Comparison of ENCODE assay signal across 1 cellular context in the genomic region with DNA sequence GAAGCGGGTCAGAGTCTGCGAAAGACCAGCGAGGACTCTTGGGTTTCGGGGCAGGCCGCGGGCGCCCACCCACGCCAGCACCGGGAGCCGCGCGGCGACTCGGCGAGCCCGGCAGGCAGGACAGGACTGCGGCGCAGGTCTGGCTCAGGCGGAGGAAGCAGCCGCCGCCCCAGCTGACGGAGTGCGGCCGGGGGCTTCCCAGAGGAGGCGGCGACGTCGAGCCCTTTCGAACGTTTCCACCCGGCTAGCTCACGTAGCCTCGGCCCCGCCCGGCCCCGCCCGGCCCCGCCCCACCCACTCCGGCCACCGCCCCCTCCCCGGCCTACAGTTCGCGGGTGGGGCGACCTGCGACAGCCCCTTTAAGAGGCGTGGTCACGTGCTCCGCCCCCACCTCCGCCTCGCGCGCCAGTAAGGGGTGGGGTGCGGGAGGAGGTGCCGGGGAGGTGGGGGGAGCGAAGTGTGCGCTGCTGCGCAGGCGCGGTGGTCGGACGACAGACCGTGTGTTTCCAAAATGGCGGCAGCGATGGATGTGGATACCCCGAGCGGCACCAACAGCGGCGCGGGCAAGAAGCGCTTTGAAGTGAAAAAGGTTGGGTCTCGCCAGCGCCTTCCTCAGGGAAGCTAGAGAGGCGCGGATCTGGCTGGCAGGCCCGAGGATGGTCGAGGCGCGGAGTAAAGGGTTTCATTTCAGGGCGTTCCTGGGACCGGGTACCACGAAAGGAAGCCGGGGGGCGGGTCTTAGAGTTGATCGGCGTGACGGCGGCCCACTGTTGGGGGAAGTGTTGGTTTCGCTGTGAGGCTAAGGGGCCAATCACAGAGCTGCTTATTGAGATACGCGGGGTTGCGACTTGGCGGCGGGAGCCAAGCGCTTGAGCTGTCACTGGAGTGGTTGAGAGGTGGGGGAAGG.
A peak's percentile ranks its signal among the peaks of the same experiment; 100 is the strongest.
TF ChIP-seq lines count a peak whose summit lies in the region.

A gene (plus strand): TSS at position 491 of the 907 bp plus-strand sequence. CDS start 21 bp downstream, at position 512.

TF ChIP-seq in K562, 482 proteins besides CTCF, POLR2A, EP300 and RAD21 (continued from another document and continues in another):
- TF ChIP-seq CBX1 (IDR thresholded peaks at IDR 0.05; ENCODE audit: low read depth) (peak; percentile 40; the same call in 1 of the 2 replicates), NR1H2 (CRISPR knock-in tag; IDR thresholded peaks at IDR 0.05) (no peak), NRF1 (conservative IDR thresholded peaks at IDR 0.05 in 1 of 2, IDR thresholded peaks at IDR 0.05 in 1 of 2) (peak; percentile 93 to 94), ILF3 (IDR thresholded peaks at IDR 0.05; ENCODE audit: borderline replicate concordance) (no peak), ZNF121 (CRISPR knock-in tag; conservative IDR thresholded peaks at IDR 0.05) (no peak), HMG20B (CRISPR knock-in tag; IDR thresholded peaks at IDR 0.05) (no peak), SP2 (IDR thresholded peaks at IDR 0.05; ENCODE audit: extremely low read depth, low read depth, low read length, poor library complexity, severe bottlenecking) (peak; percentile 74), MAFG (tag; conservative IDR thresholded peaks at IDR 0.05) (no peak), ZNF77 (CRISPR knock-in tag; IDR thresholded peaks at IDR 0.05) (no peak)
- TF ChIP-seq, protein P1, sequence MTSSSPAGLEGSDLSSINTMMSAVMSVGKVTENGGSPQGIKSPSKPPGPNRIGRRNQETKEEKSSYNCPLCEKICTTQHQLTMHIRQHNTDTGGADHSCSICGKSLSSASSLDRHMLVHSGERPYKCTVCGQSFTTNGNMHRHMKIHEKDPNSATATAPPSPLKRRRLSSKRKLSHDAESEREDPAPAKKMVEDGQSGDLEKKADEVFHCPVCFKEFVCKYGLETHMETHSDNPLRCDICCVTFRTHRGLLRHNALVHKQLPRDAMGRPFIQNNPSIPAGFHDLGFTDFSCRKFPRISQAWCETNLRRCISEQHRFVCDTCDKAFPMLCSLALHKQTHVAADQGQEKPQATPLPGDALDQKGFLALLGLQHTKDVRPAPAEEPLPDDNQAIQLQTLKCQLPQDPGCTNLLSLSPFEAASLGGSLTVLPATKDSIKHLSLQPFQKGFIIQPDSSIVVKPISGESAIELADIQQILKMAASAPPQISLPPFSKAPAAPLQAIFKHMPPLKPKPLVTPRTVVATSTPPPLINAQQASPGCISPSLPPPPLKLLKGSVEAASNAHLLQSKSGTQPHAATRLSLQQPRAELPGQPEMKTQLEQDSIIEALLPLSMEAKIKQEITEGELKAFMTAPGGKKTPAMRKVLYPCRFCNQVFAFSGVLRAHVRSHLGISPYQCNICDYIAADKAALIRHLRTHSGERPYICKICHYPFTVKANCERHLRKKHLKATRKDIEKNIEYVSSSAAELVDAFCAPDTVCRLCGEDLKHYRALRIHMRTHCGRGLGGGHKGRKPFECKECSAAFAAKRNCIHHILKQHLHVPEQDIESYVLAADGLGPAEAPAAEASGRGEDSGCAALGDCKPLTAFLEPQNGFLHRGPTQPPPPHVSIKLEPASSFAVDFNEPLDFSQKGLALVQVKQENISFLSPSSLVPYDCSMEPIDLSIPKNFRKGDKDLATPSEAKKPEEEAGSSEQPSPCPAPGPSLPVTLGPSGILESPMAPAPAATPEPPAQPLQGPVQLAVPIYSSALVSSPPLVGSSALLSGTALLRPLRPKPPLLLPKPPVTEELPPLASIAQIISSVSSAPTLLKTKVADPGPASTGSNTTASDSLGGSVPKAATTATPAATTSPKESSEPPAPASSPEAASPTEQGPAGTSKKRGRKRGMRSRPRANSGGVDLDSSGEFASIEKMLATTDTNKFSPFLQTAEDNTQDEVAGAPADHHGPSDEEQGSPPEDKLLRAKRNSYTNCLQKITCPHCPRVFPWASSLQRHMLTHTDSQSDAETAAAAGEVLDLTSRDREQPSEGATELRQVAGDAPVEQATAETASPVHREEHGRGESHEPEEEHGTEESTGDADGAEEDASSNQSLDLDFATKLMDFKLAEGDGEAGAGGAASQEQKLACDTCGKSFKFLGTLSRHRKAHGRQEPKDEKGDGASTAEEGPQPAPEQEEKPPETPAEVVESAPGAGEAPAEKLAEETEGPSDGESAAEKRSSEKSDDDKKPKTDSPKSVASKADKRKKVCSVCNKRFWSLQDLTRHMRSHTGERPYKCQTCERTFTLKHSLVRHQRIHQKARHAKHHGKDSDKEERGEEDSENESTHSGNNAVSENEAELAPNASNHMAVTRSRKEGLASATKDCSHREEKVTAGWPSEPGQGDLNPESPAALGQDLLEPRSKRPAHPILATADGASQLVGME (CRISPR knock-in tag; IDR thresholded peaks at IDR 0.05): 0 out of 2 replicates have a peak, but pooled peaks have one; percentile 28
- TF ChIP-seq, protein P2, sequence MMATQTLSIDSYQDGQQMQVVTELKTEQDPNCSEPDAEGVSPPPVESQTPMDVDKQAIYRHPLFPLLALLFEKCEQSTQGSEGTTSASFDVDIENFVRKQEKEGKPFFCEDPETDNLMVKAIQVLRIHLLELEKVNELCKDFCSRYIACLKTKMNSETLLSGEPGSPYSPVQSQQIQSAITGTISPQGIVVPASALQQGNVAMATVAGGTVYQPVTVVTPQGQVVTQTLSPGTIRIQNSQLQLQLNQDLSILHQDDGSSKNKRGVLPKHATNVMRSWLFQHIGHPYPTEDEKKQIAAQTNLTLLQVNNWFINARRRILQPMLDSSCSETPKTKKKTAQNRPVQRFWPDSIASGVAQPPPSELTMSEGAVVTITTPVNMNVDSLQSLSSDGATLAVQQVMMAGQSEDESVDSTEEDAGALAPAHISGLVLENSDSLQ (IDR thresholded peaks at IDR 0.05): peak; percentile 99
- TF ChIP-seq, protein P3, sequence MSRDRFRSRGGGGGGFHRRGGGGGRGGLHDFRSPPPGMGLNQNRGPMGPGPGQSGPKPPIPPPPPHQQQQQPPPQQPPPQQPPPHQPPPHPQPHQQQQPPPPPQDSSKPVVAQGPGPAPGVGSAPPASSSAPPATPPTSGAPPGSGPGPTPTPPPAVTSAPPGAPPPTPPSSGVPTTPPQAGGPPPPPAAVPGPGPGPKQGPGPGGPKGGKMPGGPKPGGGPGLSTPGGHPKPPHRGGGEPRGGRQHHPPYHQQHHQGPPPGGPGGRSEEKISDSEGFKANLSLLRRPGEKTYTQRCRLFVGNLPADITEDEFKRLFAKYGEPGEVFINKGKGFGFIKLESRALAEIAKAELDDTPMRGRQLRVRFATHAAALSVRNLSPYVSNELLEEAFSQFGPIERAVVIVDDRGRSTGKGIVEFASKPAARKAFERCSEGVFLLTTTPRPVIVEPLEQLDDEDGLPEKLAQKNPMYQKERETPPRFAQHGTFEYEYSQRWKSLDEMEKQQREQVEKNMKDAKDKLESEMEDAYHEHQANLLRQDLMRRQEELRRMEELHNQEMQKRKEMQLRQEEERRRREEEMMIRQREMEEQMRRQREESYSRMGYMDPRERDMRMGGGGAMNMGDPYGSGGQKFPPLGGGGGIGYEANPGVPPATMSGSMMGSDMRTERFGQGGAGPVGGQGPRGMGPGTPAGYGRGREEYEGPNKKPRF (IDR thresholded peaks at IDR 0.05; ENCODE audit: low read depth, low read length): no peak
- TF ChIP-seq, protein P4, sequence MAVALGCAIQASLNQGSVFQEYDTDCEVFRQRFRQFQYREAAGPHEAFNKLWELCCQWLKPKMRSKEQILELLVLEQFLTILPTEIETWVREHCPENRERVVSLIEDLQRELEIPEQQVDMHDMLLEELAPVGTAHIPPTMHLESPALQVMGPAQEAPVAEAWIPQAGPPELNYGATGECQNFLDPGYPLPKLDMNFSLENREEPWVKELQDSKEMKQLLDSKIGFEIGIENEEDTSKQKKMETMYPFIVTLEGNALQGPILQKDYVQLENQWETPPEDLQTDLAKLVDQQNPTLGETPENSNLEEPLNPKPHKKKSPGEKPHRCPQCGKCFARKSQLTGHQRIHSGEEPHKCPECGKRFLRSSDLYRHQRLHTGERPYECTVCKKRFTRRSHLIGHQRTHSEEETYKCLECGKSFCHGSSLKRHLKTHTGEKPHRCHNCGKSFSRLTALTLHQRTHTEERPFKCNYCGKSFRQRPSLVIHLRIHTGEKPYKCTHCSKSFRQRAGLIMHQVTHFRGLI (CRISPR knock-in tag; IDR thresholded peaks at IDR 0.05): no peak
- TF ChIP-seq, protein P5, sequence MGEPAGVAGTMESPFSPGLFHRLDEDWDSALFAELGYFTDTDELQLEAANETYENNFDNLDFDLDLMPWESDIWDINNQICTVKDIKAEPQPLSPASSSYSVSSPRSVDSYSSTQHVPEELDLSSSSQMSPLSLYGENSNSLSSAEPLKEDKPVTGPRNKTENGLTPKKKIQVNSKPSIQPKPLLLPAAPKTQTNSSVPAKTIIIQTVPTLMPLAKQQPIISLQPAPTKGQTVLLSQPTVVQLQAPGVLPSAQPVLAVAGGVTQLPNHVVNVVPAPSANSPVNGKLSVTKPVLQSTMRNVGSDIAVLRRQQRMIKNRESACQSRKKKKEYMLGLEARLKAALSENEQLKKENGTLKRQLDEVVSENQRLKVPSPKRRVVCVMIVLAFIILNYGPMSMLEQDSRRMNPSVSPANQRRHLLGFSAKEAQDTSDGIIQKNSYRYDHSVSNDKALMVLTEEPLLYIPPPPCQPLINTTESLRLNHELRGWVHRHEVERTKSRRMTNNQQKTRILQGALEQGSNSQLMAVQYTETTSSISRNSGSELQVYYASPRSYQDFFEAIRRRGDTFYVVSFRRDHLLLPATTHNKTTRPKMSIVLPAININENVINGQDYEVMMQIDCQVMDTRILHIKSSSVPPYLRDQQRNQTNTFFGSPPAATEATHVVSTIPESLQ (CRISPR knock-in tag; IDR thresholded peaks at IDR 0.05): no peak
- TF ChIP-seq, protein P6, sequence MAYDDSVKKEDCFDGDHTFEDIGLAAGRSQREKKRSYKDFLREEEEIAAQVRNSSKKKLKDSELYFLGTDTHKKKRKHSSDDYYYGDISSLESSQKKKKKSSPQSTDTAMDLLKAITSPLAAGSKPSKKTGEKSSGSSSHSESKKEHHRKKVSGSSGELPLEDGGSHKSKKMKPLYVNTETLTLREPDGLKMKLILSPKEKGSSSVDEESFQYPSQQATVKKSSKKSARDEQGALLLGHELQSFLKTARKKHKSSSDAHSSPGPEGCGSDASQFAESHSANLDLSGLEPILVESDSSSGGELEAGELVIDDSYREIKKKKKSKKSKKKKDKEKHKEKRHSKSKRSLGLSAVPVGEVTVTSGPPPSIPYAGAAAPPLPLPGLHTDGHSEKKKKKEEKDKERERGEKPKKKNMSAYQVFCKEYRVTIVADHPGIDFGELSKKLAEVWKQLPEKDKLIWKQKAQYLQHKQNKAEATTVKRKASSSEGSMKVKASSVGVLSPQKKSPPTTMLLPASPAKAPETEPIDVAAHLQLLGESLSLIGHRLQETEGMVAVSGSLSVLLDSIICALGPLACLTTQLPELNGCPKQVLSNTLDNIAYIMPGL (CRISPR knock-in tag; IDR thresholded peaks at IDR 0.05): no peak
- TF ChIP-seq, protein P7, sequence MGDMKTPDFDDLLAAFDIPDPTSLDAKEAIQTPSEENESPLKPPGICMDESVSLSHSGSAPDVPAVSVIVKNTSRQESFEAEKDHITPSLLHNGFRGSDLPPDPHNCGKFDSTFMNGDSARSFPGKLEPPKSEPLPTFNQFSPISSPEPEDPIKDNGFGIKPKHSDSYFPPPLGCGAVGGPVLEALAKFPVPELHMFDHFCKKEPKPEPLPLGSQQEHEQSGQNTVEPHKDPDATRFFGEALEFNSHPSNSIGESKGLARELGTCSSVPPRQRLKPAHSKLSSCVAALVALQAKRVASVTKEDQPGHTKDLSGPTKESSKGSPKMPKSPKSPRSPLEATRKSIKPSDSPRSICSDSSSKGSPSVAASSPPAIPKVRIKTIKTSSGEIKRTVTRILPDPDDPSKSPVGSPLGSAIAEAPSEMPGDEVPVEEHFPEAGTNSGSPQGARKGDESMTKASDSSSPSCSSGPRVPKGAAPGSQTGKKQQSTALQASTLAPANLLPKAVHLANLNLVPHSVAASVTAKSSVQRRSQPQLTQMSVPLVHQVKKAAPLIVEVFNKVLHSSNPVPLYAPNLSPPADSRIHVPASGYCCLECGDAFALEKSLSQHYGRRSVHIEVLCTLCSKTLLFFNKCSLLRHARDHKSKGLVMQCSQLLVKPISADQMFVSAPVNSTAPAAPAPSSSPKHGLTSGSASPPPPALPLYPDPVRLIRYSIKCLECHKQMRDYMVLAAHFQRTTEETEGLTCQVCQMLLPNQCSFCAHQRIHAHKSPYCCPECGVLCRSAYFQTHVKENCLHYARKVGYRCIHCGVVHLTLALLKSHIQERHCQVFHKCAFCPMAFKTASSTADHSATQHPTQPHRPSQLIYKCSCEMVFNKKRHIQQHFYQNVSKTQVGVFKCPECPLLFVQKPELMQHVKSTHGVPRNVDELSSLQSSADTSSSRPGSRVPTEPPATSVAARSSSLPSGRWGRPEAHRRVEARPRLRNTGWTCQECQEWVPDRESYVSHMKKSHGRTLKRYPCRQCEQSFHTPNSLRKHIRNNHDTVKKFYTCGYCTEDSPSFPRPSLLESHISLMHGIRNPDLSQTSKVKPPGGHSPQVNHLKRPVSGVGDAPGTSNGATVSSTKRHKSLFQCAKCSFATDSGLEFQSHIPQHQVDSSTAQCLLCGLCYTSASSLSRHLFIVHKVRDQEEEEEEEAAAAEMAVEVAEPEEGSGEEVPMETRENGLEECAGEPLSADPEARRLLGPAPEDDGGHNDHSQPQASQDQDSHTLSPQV (IDR thresholded peaks at IDR 0.05): no peak
- TF ChIP-seq, protein P8, sequence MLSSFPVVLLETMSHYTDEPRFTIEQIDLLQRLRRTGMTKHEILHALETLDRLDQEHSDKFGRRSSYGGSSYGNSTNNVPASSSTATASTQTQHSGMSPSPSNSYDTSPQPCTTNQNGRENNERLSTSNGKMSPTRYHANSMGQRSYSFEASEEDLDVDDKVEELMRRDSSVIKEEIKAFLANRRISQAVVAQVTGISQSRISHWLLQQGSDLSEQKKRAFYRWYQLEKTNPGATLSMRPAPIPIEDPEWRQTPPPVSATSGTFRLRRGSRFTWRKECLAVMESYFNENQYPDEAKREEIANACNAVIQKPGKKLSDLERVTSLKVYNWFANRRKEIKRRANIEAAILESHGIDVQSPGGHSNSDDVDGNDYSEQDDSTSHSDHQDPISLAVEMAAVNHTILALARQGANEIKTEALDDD (IDR thresholded peaks at IDR 0.05): no peak
- TF ChIP-seq, protein P9, sequence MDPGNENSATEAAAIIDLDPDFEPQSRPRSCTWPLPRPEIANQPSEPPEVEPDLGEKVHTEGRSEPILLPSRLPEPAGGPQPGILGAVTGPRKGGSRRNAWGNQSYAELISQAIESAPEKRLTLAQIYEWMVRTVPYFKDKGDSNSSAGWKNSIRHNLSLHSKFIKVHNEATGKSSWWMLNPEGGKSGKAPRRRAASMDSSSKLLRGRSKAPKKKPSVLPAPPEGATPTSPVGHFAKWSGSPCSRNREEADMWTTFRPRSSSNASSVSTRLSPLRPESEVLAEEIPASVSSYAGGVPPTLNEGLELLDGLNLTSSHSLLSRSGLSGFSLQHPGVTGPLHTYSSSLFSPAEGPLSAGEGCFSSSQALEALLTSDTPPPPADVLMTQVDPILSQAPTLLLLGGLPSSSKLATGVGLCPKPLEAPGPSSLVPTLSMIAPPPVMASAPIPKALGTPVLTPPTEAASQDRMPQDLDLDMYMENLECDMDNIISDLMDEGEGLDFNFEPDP (CRISPR knock-in tag; IDR thresholded peaks at IDR 0.05): no peak
- TF ChIP-seq, protein P10, sequence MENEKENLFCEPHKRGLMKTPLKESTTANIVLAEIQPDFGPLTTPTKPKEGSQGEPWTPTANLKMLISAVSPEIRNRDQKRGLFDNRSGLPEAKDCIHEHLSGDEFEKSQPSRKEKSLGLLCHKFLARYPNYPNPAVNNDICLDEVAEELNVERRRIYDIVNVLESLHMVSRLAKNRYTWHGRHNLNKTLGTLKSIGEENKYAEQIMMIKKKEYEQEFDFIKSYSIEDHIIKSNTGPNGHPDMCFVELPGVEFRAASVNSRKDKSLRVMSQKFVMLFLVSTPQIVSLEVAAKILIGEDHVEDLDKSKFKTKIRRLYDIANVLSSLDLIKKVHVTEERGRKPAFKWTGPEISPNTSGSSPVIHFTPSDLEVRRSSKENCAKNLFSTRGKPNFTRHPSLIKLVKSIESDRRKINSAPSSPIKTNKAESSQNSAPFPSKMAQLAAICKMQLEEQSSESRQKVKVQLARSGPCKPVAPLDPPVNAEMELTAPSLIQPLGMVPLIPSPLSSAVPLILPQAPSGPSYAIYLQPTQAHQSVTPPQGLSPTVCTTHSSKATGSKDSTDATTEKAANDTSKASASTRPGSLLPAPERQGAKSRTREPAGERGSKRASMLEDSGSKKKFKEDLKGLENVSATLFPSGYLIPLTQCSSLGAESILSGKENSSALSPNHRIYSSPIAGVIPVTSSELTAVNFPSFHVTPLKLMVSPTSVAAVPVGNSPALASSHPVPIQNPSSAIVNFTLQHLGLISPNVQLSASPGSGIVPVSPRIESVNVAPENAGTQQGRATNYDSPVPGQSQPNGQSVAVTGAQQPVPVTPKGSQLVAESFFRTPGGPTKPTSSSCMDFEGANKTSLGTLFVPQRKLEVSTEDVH (IDR thresholded peaks at IDR 0.05; ENCODE audit: low read depth, partially characterized antibody): no peak
